ENCODE assay signal across 8 cellular contexts in the genomic region with DNA sequence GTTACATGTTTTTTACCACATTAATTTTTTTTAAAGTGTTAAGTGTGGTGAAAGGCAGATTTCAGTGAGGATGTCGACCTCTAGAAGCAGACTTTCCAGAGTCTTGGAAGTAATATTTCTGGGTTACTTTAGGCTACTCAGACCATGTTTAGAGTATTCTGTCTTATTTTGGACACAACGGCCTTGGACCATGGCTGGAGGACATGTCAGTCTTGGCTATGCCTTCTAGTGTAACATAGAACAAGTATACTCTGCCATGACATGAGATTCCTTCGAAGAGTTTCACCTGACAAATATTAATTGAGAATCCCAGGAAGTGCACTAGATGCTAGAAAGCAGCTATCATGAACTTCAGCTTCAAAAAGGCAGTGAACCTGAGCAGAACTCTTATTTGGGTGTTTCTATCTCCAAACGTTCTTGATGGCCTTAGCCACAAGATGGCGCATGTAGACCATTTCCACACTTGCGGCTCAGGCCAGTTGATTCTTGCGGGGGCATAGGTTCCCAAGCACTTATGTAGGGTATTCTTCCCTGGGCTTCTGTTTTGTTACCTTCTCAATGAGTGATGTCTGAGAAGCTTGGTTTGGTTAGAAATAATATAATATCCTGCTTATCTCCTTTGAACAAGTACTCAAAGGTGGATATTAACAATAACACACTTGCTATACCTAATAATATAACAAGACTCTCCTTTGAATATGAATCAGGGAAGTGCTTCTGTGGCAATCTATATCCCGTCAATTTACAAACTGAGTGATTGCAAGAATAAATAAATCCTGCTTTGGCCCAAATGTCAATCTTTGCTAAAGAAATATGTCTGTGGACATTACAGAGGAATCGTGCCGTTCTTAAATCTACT.
A peak's percentile ranks its signal among the peaks of the same experiment; 100 is the strongest.
DNase-seq lines count a peak whose midpoint lies in the region; ATAC-seq and TF ChIP-seq lines count a peak whose summit lies in the region.

No MANE protein-coding gene starts in this region.

- no peaks in the 10 kb centered on the region for H3K4me1 ChIP-seq in CD8-positive, alpha-beta T cell (ENCODE audit: insufficient read depth, low read length)

- intact Hi-C loops in CD8-positive, alpha-beta T cell (cut with DNase I, micrococcal nuclease): loop anchor here (1.0 to 5.0 kb wide), 5 partner anchors 140 to 1482 kb away; a partner anchor contains a TSS

- no peaks in the 10 kb centered on the region for H3K27me3 ChIP-seq in CD8-positive, alpha-beta T cell (ENCODE audit: insufficient read depth, low read length)

- H3K36me3 Mint-ChIP-seq in CD8-positive, alpha-beta T cell: no peaks in the 10 kb centered on the region
- H3K36me3 Mint-ChIP-seq in naive thymus-derived CD8-positive, alpha-beta T cell: no peaks in the 10 kb centered on the region

- peak; percentile 60 for TF ChIP-seq CTCF in CD8-positive, alpha-beta T cell (IDR thresholded peaks at IDR 0.05)
- peak; percentile 92 for TF ChIP-seq CTCF in epithelial cell of proximal tubule (conservative IDR thresholded peaks at IDR 0.05; ENCODE audit: low read depth, low read length)

- peak; percentile 55 for ATAC-seq in CD8-positive, alpha-beta T cell
- ATAC-seq in GM19324 (IDR thresholded peaks at IDR 0.05; ENCODE audit: low FRiP score, unreplicated experiment) (peak; percentile 71), HG03442 (IDR thresholded peaks at IDR 0.05; ENCODE audit: unreplicated experiment) (peak; percentile 87)
- peak; percentile 54 to 58 for ATAC-seq in naive thymus-derived CD8-positive, alpha-beta T cell

- H3K9me3 Mint-ChIP-seq in CD8-positive, alpha-beta T cell: no peaks in the 10 kb centered on the region
- H3K9me3 Mint-ChIP-seq in naive thymus-derived CD8-positive, alpha-beta T cell: no peaks in the 10 kb centered on the region

- no peaks in the 10 kb centered on the region for H3K36me3 ChIP-seq in CD8-positive, alpha-beta T cell (ENCODE audit: insufficient read depth, low read length)

- CTCF ChIA-PET in CD8-positive, alpha-beta T cell (lab: Charles Lee): interaction anchor here (0.7 to 4.3 kb wide), 11 partner anchors 9 to 1485 kb away, joined by 3 to 29 read pairs (median 4); a partner anchor contains a TSS

- no peaks in the 10 kb centered on the region for H3K9me3 ChIP-seq in CD8-positive, alpha-beta T cell (ENCODE audit: low read length)

- H3K27me3 Mint-ChIP-seq in CD8-positive, alpha-beta T cell (ENCODE audit: low read depth): peaks cover 3% of the 10 kb centered on the region
- peaks cover 0 to 12% (median 2%) of the 10 kb centered on the region in 5 donors for H3K27me3 Mint-ChIP-seq in naive thymus-derived CD8-positive, alpha-beta T cell

- H3K4me3 Mint-ChIP-seq in CD8-positive, alpha-beta T cell: no peak overlapping the region
- H3K4me3 Mint-ChIP-seq in naive thymus-derived CD8-positive, alpha-beta T cell: no peak overlapping the region

- H3K4me1 Mint-ChIP-seq in CD8-positive, alpha-beta T cell (ENCODE audit: low read depth): no peaks in the 10 kb centered on the region
- H3K4me1 Mint-ChIP-seq in naive thymus-derived CD8-positive, alpha-beta T cell: no peaks in the 10 kb centered on the region

- no peak overlapping the region for H3K4me3 ChIP-seq in CD8-positive, alpha-beta T cell (ENCODE audit: low read depth, low read length)
- no peak overlapping the region for H3K4me3 ChIP-seq in epithelial cell of proximal tubule (ENCODE audit: low read depth, low read length)

- POLR2A ChIA-PET in CD8-positive, alpha-beta T cell (lab: Charles Lee): no interaction called here
- POLR2A ChIA-PET in naive thymus-derived CD8-positive, alpha-beta T cell (lab: Charles Lee): no interaction called here

- no peak overlapping the region for H3K27ac Mint-ChIP-seq in CD8-positive, alpha-beta T cell
- no peak overlapping the region for H3K27ac Mint-ChIP-seq in naive thymus-derived CD8-positive, alpha-beta T cell

- DNase-seq in CD8-positive, alpha-beta T cell: peak; percentile 3 to 66 (median 38)
- DNase-seq in NCI-H748 (lab: John Stamatoyannopoulos, UW; ENCODE audit: unreplicated experiment): peak; percentile 70
- DNase-seq in activated CD8-positive, alpha-beta memory T cell treated with anti-CD3 and anti-CD28 coated beads for 24 hours: peak; percentile 68
- no peak for DNase-seq in epithelial cell of proximal tubule (ENCODE audit: low read depth)
- peak in 9 of 10 donors; percentile 10 to 72 (median 45) for DNase-seq in naive thymus-derived CD8-positive, alpha-beta T cell
- DNase-seq in stimulated activated naive CD4-positive, alpha-beta T cell treated with Interleukin-2 at 50 U/mL for 16 hours (lab: John Stamatoyannopoulos, UW): peak; percentile 19

- H3K27ac ChIP-seq in CD8-positive, alpha-beta T cell (ENCODE audit: low read depth, low read length): no peak overlapping the region
